Comparison of ENCODE assay signal across 10 cellular contexts in genomic region chr5:76737131-76737556, GRCh38. TPM values are rescaled to one million over a fixed set of nuclear protein-coding genes. Genes with fewer than 3 reads are reported as not detected.
A peak's percentile ranks its signal among the peaks of the same experiment; 100 is the strongest.
DNase-seq lines count a peak whose midpoint lies in the region; ATAC-seq and TF ChIP-seq lines count a peak whose summit lies in the region.
"Had no signal": no experiment of that assay in that cellular context is flagged by ENCODE, and none has a peak within 500 bp of the region (broad histone marks: within the 10 kb centered on the region; RNA-seq: fewer than 3 reads in every experiment).

No MANE protein-coding gene starts in this region.

- ATAC-seq in GM21381 (IDR thresholded peaks at IDR 0.05; ENCODE audit: unreplicated experiment) = peak; percentile 23
- ATAC-seq in naive thymus-derived CD8-positive, alpha-beta T cell = no peak
- ATAC-seq in GM21390 (IDR thresholded peaks at IDR 0.05; ENCODE audit: unreplicated experiment) = no peak
- ATAC-seq: lower lobe of right lung had no signal

- TF ChIP-seq CTCF in GM13977 (IDR thresholded peaks at IDR 0.05; ENCODE audit: extremely low read depth, insufficient read depth, missing control alignments) (no peak), SK-N-SH (IDR thresholded peaks at IDR 0.05) (no peak), breast epithelium (IDR thresholded peaks at IDR 0.05) (no peak)

- in situ Hi-C loops in GM13977 (cut with MboI; ENCODE audit: low pct_unique_long_range_greater_than_20kb, low sequenced_read_pairs, unreplicated experiment) = no loop called here

- CTCF ChIA-PET in SK-N-SH (lab: Yijun Ruan, JAX) = interaction anchor here (1.2 to 1.6 kb wide), 2 partner anchors 14 to 37 kb away, joined by 3 to 9 read pairs; no protein-coding TSS in a partner anchor

- H3K4me3 Mint-ChIP-seq in naive thymus-derived CD8-positive, alpha-beta T cell = peak overlapping the region in 3 of 10 donors; percentile 5 to 62 (median 22)

- TF ChIP-seq RAD21 in SK-N-SH (IDR thresholded peaks at IDR 0.05; ENCODE audit: low read length) = no peak

- TF ChIP-seq POLR2A in breast epithelium (IDR thresholded peaks at IDR 0.05) = no peak

- H3K4me1 Mint-ChIP-seq in naive thymus-derived CD8-positive, alpha-beta T cell = peaks cover 6 to 45% (median 17%) of the 10 kb centered on the region in 4 donors

- H3K36me3 ChIP-seq in SK-N-SH (replicated peaks in 1 of 2; ENCODE audit: control insufficient read depth in 1 of 2, insufficient read depth in 2 of 2, low read length in 1 of 2) = peaks cover 24 to 41% of the 10 kb centered on the region in 2 experiments
- H3K36me3 ChIP-seq in breast epithelium = no peaks in the 10 kb centered on the region

- DNase-seq in GM13977 (ENCODE audit: low spot score) = peak; percentile 46
- no peak for DNase-seq in SK-N-SH
- no peak for DNase-seq in naive thymus-derived CD8-positive, alpha-beta T cell
- no peak for DNase-seq in DMS114 treated with DMSO at 0.1 percent for 48 hours (lab: John Stamatoyannopoulos, UW; ENCODE audit: unreplicated experiment)
- no peak for DNase-seq in breast epithelium (ENCODE audit: low spot score in 2 of 2)
- DNase-seq: activated T-cell treated with anti-CD3 and anti-CD28 coated beads for 4 hours, lower lobe of right lung had no signal

- TF ChIP-seq EP300 in SK-N-SH (IDR thresholded peaks at IDR 0.05; ENCODE audit: borderline replicate concordance in 1 of 2, low read depth in 1 of 2, low read length in 1 of 2) = no peak

- H3K4me3 ChIP-seq in SK-N-SH (ENCODE audit: low read depth in 2 of 2, low read length in 1 of 2) (no peak overlapping the region), breast epithelium (no peak overlapping the region)
- H3K4me3 ChIP-seq: coronary artery, lower lobe of right lung had no signal

- peak overlapping the region in 6 of 10 donors; percentile 0 to 94 (median 41) for H3K27ac Mint-ChIP-seq in naive thymus-derived CD8-positive, alpha-beta T cell

- H3K36me3 Mint-ChIP-seq in naive thymus-derived CD8-positive, alpha-beta T cell = no peaks in the 10 kb centered on the region

- peak overlapping the region; percentile 43 to 83; a peak in 3 of 4 replicates for H3K27ac ChIP-seq in SK-N-SH (ENCODE audit: low read depth in 2 of 2, low read length in 1 of 2)
- peak overlapping the region in 1 of 2 donors; percentile 43 for H3K27ac ChIP-seq in breast epithelium

- POLR2A ChIA-PET in SK-N-SH (lab: Yijun Ruan, JAX) = no interaction called here
- POLR2A ChIA-PET in naive thymus-derived CD8-positive, alpha-beta T cell (lab: Charles Lee) = interaction anchor here (0.5 kb wide), 1 partner anchor 37 kb away, joined by 3 read pairs; no protein-coding TSS in a partner anchor

- no peaks in the 10 kb centered on the region for H3K27me3 ChIP-seq in SK-N-SH (ENCODE audit: insufficient read depth)
- no peaks in the 10 kb centered on the region for H3K27me3 ChIP-seq in breast epithelium

- H3K4me2 ChIP-seq in SK-N-SH = no peak overlapping the region

- no peak overlapping the region for H3K9ac ChIP-seq in SK-N-SH

- 91% methylated on average over 1 of the region's 1 CpG for WGBS in SK-N-SH (ENCODE audit: low lambda C conversion rate)

- H3K9me2 ChIP-seq in SK-N-SH = no peaks in the 10 kb centered on the region

- no peak overlapping the region for H2AFZ ChIP-seq in SK-N-SH (ENCODE audit: low read depth)

- peaks cover 5 to 17% of the 10 kb centered on the region in 2 experiments for H3K4me1 ChIP-seq in SK-N-SH (ENCODE audit: control insufficient read depth in 1 of 2, insufficient read depth in 2 of 2, low read depth in 1 of 2, low read length in 1 of 2)
- H3K4me1 ChIP-seq in breast epithelium = no peaks in the 10 kb centered on the region

- intact Hi-C loops in breast epithelium (cut with DNase I; ENCODE audit: low total_unique reads) = no loop called here

- H4K20me1 ChIP-seq in SK-N-SH (ENCODE audit: insufficient read depth) = no peaks in the 10 kb centered on the region; the same call in 1 of the 2 replicates

- peaks cover 27% of the 10 kb centered on the region for H3F3A ChIP-seq in SK-N-SH (replicated peaks; ENCODE audit: insufficient read depth)

- H3K9me3 ChIP-seq in SK-N-SH (no peaks in the 10 kb centered on the region), breast epithelium (no peaks in the 10 kb centered on the region)
- H3K9me3 ChIP-seq: lower lobe of right lung had no signal

- peaks cover 33% of the 10 kb centered on the region for H3K79me2 ChIP-seq in SK-N-SH (ENCODE audit: insufficient read depth)

- peaks cover 0 to 2% (median 0%) of the 10 kb centered on the region in 9 donors for H3K9me3 Mint-ChIP-seq in naive thymus-derived CD8-positive, alpha-beta T cell

- H3K27me3 Mint-ChIP-seq in naive thymus-derived CD8-positive, alpha-beta T cell = peaks cover 0 to 4% (median 0%) of the 10 kb centered on the region in 5 donors

TF ChIP-seq in SK-N-SH, 30 proteins besides CTCF, POLR2A, EP300 and RAD21:
- TF ChIP-seq POLR2AphosphoS5 (IDR thresholded peaks at IDR 0.05; ENCODE audit: low read depth, low read length) (peak; percentile 61), MXI1 (IDR thresholded peaks at IDR 0.05; ENCODE audit: low read depth, low read length) (no peak)

RNA-seq across cellular contexts. Expression of gene F2R, which starts 21.2 kb away (rescaled TPM):
- 212 and 301 TPM in 2 replicates for polyA plus RNA-seq in SK-N-SH (2012; rRNA removed)
- 237 and 260 TPM in 2 replicates for polyA plus RNA-seq in SK-N-SH (2012; cell fraction: cytosol; rRNA removed)
- polyA plus RNA-seq in SK-N-SH (2012; cell fraction: nucleus; rRNA removed) = 68.3 and 126 TPM in 2 replicates
- total RNA-seq in naive thymus-derived CD8-positive, alpha-beta T cell = 1 to 10 TPM; 1.2 to 2.3 TPM
- polyA plus RNA-seq in naive thymus-derived CD8-positive, alpha-beta T cell = 10 to 100 TPM in 1 of 3 donors, 1 to 10 TPM in 1, under 1 TPM in 1; 0.65 to 37.3 (median 1.2) TPM
- 10 to 100 TPM; 15.1 to 39.4 (median 27.2) TPM for total RNA-seq in breast epithelium

Comparison
In these comparisons a context has a peak if more than half of its experiments do, and no peak if none do; other contexts are left out.
1. RNA of gene F2R, which starts 21.2 kb away (total RNA-seq): 15.1 to 39.4 TPM in breast epithelium; 1.2 to 2.3 TPM in naive thymus-derived CD8-positive, alpha-beta T cell; every median in the first group is over 4 times any median in the second.